In the genomic region with DNA sequence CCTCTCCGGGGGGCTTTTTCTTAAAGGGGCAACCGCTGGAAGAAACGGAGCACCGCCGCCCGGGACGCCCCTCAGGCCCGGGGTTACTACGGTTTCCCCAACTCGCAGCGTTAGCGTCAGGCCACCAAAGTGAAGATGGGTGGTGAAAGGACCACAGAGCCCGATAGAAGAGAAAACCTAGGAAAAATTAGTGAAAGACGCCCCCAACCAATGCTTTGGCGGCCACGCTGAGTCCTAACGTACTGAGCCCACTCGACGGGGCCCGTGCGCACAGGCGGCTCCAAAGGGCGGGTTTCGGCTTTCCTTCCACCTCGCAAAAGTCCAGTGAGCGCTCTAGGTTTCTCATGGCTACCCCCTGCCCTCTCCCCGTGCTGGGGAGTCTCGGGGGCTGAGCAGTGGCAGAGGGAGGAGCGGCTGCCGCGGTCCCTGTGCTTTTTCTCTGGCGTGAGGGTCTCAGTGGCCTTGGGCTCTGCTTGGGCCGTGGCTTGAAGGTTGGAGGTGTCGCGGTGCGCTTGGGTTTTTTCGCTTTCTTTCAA, we compare ENCODE assay signal across 1 cellular context.
TF ChIP-seq lines count a peak whose summit lies in the region.

No MANE protein-coding gene starts in this region.

TF ChIP-seq in HepG2, 621 proteins besides CTCF, POLR2A, EP300 and RAD21 (continued from another document and continues in another):
- TF ChIP-seq, protein P1, sequence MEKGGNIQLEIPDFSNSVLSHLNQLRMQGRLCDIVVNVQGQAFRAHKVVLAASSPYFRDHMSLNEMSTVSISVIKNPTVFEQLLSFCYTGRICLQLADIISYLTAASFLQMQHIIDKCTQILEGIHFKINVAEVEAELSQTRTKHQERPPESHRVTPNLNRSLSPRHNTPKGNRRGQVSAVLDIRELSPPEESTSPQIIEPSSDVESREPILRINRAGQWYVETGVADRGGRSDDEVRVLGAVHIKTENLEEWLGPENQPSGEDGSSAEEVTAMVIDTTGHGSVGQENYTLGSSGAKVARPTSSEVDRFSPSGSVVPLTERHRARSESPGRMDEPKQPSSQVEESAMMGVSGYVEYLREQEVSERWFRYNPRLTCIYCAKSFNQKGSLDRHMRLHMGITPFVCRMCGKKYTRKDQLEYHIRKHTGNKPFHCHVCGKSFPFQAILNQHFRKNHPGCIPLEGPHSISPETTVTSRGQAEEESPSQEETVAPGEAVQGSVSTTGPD (CRISPR knock-in tag; IDR thresholded peaks at IDR 0.05) = 0 out of 2 replicates have a peak, but pooled peaks have one; percentile 44
- peak; percentile 86 for TF ChIP-seq ZNF605 (CRISPR knock-in tag; IDR thresholded peaks at IDR 0.05)
- no peak for TF ChIP-seq SOX13 (IDR thresholded peaks at IDR 0.05)
- no peak for TF ChIP-seq SOX13 (CRISPR knock-in tag; conservative IDR thresholded peaks at IDR 0.05 in 1 of 2, IDR thresholded peaks at IDR 0.05 in 1 of 2)
- TF ChIP-seq NR2F6 (IDR thresholded peaks at IDR 0.05) = no peak
- no peak for TF ChIP-seq NR2F6 (CRISPR knock-in tag; IDR thresholded peaks at IDR 0.05)
- TF ChIP-seq, protein P2, sequence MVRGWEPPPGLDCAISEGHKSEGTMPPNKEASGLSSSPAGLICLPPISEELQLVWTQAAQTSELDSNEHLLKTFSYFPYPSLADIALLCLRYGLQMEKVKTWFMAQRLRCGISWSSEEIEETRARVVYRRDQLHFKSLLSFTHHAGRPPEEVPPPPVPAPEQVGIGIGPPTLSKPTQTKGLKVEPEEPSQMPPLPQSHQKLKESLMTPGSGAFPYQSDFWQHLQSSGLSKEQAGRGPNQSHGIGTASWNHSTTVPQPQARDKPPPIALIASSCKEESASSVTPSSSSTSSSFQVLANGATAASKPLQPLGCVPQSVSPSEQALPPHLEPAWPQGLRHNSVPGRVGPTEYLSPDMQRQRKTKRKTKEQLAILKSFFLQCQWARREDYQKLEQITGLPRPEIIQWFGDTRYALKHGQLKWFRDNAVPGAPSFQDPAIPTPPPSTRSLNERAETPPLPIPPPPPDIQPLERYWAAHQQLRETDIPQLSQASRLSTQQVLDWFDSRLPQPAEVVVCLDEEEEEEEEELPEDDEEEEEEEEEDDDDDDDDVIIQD (CRISPR knock-in tag; IDR thresholded peaks at IDR 0.05; ENCODE audit: low read depth) = no peak
- TF ChIP-seq ZNF569 (CRISPR knock-in tag; IDR thresholded peaks at IDR 0.05; ENCODE audit: borderline replicate concordance) = no peak
- TF ChIP-seq SUZ12 (IDR thresholded peaks at IDR 0.05; ENCODE audit: low read depth, low read length) = no peak
- 0 out of 2 replicates have a peak, but pooled peaks have one; percentile 74 for TF ChIP-seq ZNF724P (CRISPR knock-in tag; IDR thresholded peaks at IDR 0.05; ENCODE audit: borderline replicate concordance)
- TF ChIP-seq TAF15 (IDR thresholded peaks at IDR 0.05; ENCODE audit: low read depth, low read length, poor library complexity, severe bottlenecking) = peak; percentile 21
- no peak for TF ChIP-seq MED1 (CRISPR knock-in tag; IDR thresholded peaks at IDR 0.05)
- peak; percentile 64 for TF ChIP-seq ZNF777 (CRISPR knock-in tag; IDR thresholded peaks at IDR 0.05)
- TF ChIP-seq, protein P3, sequence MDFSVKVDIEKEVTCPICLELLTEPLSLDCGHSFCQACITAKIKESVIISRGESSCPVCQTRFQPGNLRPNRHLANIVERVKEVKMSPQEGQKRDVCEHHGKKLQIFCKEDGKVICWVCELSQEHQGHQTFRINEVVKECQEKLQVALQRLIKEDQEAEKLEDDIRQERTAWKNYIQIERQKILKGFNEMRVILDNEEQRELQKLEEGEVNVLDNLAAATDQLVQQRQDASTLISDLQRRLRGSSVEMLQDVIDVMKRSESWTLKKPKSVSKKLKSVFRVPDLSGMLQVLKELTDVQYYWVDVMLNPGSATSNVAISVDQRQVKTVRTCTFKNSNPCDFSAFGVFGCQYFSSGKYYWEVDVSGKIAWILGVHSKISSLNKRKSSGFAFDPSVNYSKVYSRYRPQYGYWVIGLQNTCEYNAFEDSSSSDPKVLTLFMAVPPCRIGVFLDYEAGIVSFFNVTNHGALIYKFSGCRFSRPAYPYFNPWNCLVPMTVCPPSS (IDR thresholded peaks at IDR 0.05) = no peak
- no peak for TF ChIP-seq TOPORS (CRISPR knock-in tag; IDR thresholded peaks at IDR 0.05)
- TF ChIP-seq, protein P4, sequence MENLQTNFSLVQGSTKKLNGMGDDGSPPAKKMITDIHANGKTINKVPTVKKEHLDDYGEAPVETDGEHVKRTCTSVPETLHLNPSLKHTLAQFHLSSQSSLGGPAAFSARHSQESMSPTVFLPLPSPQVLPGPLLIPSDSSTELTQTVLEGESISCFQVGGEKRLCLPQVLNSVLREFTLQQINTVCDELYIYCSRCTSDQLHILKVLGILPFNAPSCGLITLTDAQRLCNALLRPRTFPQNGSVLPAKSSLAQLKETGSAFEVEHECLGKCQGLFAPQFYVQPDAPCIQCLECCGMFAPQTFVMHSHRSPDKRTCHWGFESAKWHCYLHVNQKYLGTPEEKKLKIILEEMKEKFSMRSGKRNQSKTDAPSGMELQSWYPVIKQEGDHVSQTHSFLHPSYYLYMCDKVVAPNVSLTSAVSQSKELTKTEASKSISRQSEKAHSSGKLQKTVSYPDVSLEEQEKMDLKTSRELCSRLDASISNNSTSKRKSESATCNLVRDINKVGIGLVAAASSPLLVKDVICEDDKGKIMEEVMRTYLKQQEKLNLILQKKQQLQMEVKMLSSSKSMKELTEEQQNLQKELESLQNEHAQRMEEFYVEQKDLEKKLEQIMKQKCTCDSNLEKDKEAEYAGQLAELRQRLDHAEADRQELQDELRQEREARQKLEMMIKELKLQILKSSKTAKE (CRISPR knock-in tag; IDR thresholded peaks at IDR 0.05; ENCODE audit: borderline replicate concordance) = no peak
- TF ChIP-seq ZNF20 (CRISPR knock-in tag; IDR thresholded peaks at IDR 0.05) = 0 out of 2 replicates have a peak, but pooled peaks have one; percentile 40
- 0 out of 2 replicates have a peak, but pooled peaks have one; percentile 51 for TF ChIP-seq ZFP82 (CRISPR knock-in tag; IDR thresholded peaks at IDR 0.05; ENCODE audit: borderline replicate concordance)
- TF ChIP-seq ELF3 (CRISPR knock-in tag; IDR thresholded peaks at IDR 0.05) = no peak
- no peak for TF ChIP-seq TBL1XR1 (IDR thresholded peaks at IDR 0.05; ENCODE audit: borderline replicate concordance, low read length, partially characterized antibody)
- TF ChIP-seq ZNF839 (CRISPR knock-in tag; IDR thresholded peaks at IDR 0.05; ENCODE audit: borderline replicate concordance) = no peak
- no peak for TF ChIP-seq NFYC (CRISPR knock-in tag; IDR thresholded peaks at IDR 0.05)
- no peak for TF ChIP-seq ZNF768 (CRISPR knock-in tag; IDR thresholded peaks at IDR 0.05)
- peak; percentile 55; the same call in 1 of the 2 replicates for TF ChIP-seq ZNF615 (CRISPR knock-in tag; IDR thresholded peaks at IDR 0.05; ENCODE audit: borderline replicate concordance)
- TF ChIP-seq CENPT (CRISPR knock-in tag; IDR thresholded peaks at IDR 0.05; ENCODE audit: low read depth) = no peak
- TF ChIP-seq ZNF460 (CRISPR knock-in tag; IDR thresholded peaks at IDR 0.05; ENCODE audit: borderline replicate concordance) = no peak; the same call in 1 of the 2 replicates
- TF ChIP-seq ARNT2 (CRISPR knock-in tag; IDR thresholded peaks at IDR 0.05; ENCODE audit: low read depth) = no peak
- no peak for TF ChIP-seq REXO4 (CRISPR knock-in tag; IDR thresholded peaks at IDR 0.05; ENCODE audit: borderline replicate concordance)
- no peak for TF ChIP-seq ZNF775 (CRISPR knock-in tag; IDR thresholded peaks at IDR 0.05; ENCODE audit: borderline replicate concordance)
- no peak for TF ChIP-seq CBX1 (IDR thresholded peaks at IDR 0.05; ENCODE audit: low read depth)
- no peak for TF ChIP-seq CREM (IDR thresholded peaks at IDR 0.05)
- no peak for TF ChIP-seq CREM (CRISPR knock-in tag; IDR thresholded peaks at IDR 0.05)
- TF ChIP-seq EEA1 (CRISPR knock-in tag; IDR thresholded peaks at IDR 0.05; ENCODE audit: borderline replicate concordance) = no peak
- TF ChIP-seq FLYWCH1 (CRISPR knock-in tag; IDR thresholded peaks at IDR 0.05) = no peak
- peak; percentile 94; the same call in 1 of the 2 replicates for TF ChIP-seq ZSCAN30 (CRISPR knock-in tag; IDR thresholded peaks at IDR 0.05)
- TF ChIP-seq ZNF678 (CRISPR knock-in tag; IDR thresholded peaks at IDR 0.05) = no peak
- TF ChIP-seq, protein P5, sequence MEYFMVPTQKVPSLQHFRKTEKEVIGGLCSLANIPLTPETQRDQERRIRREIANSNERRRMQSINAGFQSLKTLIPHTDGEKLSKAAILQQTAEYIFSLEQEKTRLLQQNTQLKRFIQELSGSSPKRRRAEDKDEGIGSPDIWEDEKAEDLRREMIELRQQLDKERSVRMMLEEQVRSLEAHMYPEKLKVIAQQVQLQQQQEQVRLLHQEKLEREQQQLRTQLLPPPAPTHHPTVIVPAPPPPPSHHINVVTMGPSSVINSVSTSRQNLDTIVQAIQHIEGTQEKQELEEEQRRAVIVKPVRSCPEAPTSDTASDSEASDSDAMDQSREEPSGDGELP (IDR thresholded peaks at IDR 0.05; ENCODE audit: borderline replicate concordance, low read depth) = no peak
- TF ChIP-seq POLR2AphosphoS5 (IDR thresholded peaks at IDR 0.05; ENCODE audit: low read depth, low read length) = 0 out of 2 replicates have a peak, but pooled peaks have one; percentile 3
- TF ChIP-seq ZNF737 (CRISPR knock-in tag; IDR thresholded peaks at IDR 0.05; ENCODE audit: borderline replicate concordance) = no peak
- TF ChIP-seq TCF7L2 (IDR thresholded peaks at IDR 0.05; ENCODE audit: low read depth, low read length) = no peak
- TF ChIP-seq ZNF256 (CRISPR knock-in tag; conservative IDR thresholded peaks at IDR 0.05) = no peak
- peak; percentile 31; the same call in 1 of the 2 replicates for TF ChIP-seq ZNF670 (CRISPR knock-in tag; IDR thresholded peaks at IDR 0.05; ENCODE audit: borderline replicate concordance)
- TF ChIP-seq ZNF672 (CRISPR knock-in tag; IDR thresholded peaks at IDR 0.05) = no peak
- TF ChIP-seq ZNF18 (CRISPR knock-in tag; IDR thresholded peaks at IDR 0.05; ENCODE audit: insufficient replicate concordance) = no peak
- no peak; a peak in 1 of 4 replicates for TF ChIP-seq HMGXB4 (CRISPR knock-in tag; IDR thresholded peaks at IDR 0.05; ENCODE audit: borderline replicate concordance in 1 of 2, low read depth in 1 of 2)
- TF ChIP-seq HOXD1 (CRISPR knock-in tag; IDR thresholded peaks at IDR 0.05) = 0 out of 2 replicates have a peak, but pooled peaks have one; percentile 15
- TF ChIP-seq ZNF614 (CRISPR knock-in tag; IDR thresholded peaks at IDR 0.05; ENCODE audit: borderline replicate concordance) = no peak
- no peak for TF ChIP-seq SP140L (CRISPR knock-in tag; IDR thresholded peaks at IDR 0.05; ENCODE audit: borderline replicate concordance)
- TF ChIP-seq ZNF317 (CRISPR knock-in tag; IDR thresholded peaks at IDR 0.05) = 0 out of 2 replicates have a peak, but pooled peaks have one; percentile 43
- no peak; the same call in 1 of the 2 replicates for TF ChIP-seq ZNF891 (CRISPR knock-in tag; IDR thresholded peaks at IDR 0.05)
- TF ChIP-seq SRSF1 (optimal IDR thresholded peaks at IDR 0.05; ENCODE audit: low read depth, low read length) = peak; percentile 28
- no peak for TF ChIP-seq JUN (CRISPR knock-in tag; IDR thresholded peaks at IDR 0.05)
- TF ChIP-seq STAG1 (CRISPR knock-in tag; IDR thresholded peaks at IDR 0.05) = no peak
- no peak for TF ChIP-seq ZNF552 (CRISPR knock-in tag; IDR thresholded peaks at IDR 0.05; ENCODE audit: borderline replicate concordance)
- TF ChIP-seq SP2 (CRISPR knock-in tag; IDR thresholded peaks at IDR 0.05) = no peak
- no peak for TF ChIP-seq ZNF780A (CRISPR knock-in tag; IDR thresholded peaks at IDR 0.05)
- no peak for TF ChIP-seq PPARG (CRISPR knock-in tag; conservative IDR thresholded peaks at IDR 0.05)
- TF ChIP-seq WIZ (CRISPR knock-in tag; IDR thresholded peaks at IDR 0.05) = no peak
- TF ChIP-seq MNT (IDR thresholded peaks at IDR 0.05) = no peak
- TF ChIP-seq YEATS4 (CRISPR knock-in tag; IDR thresholded peaks at IDR 0.05; ENCODE audit: borderline replicate concordance) = no peak
- TF ChIP-seq HDAC1 (CRISPR knock-in tag; IDR thresholded peaks at IDR 0.05) = no peak
- no peak for TF ChIP-seq SMC3 (IDR thresholded peaks at IDR 0.05; ENCODE audit: low read length)
- no peak for TF ChIP-seq ZNF784 (CRISPR knock-in tag; IDR thresholded peaks at IDR 0.05; ENCODE audit: borderline replicate concordance)
